ENCODE assay signal across 8 cellular contexts in genomic region chr15:80173022-80173759, GRCh38. TPM values are rescaled to one million over a fixed set of nuclear protein-coding genes. Genes with fewer than 3 reads are reported as not detected.
DNase-seq lines count a peak whose midpoint lies in the region; ATAC-seq and TF ChIP-seq lines count a peak whose summit lies in the region.

No MANE protein-coding gene starts in this region.

- peaks cover 0 to 6% (median 4%) of the 10 kb centered on the region in 3 donors for H3K4me1 ChIP-seq in esophagus squamous epithelium
- H3K4me1 ChIP-seq in neutrophil (ENCODE audit: control insufficient read depth in 1 of 2, insufficient read depth in 1 of 2, low read depth in 1 of 2, low read length in 1 of 2): peaks cover 0 to 3% of the 10 kb centered on the region in 2 experiments
- peaks cover 19 to 47% of the 10 kb centered on the region in 2 donors for H3K4me1 ChIP-seq in thoracic aorta (ENCODE audit: control insufficient read depth in 1 of 2, low read depth in 2 of 2)

- H3K36me3 ChIP-seq in esophagus squamous epithelium: peaks cover 0 to 66% (median 0%) of the 10 kb centered on the region in 3 donors
- H3K36me3 ChIP-seq in neutrophil: peaks cover 10% of the 10 kb centered on the region
- H3K36me3 ChIP-seq in thoracic aorta: peaks cover 5% of the 10 kb centered on the region

- ATAC-seq in HG02759 (IDR thresholded peaks at IDR 0.05; ENCODE audit: unreplicated experiment) (peak; percentile 55), thoracic aorta (ENCODE audit: insufficient number of reproducible peaks, low FRiP score, low read depth) (peak; percentile 1)

- intact Hi-C loops in esophagus squamous epithelium (cut with DNase I): no loop called here

- H3K27ac ChIP-seq in esophagus squamous epithelium (peak overlapping the region in 1 of 4 donors; percentile 75), neutrophil (no peak overlapping the region), thoracic aorta (peak overlapping the region; percentile 93 to 95)

- H3K9me3 ChIP-seq in esophagus squamous epithelium: no peaks in the 10 kb centered on the region
- no peaks in the 10 kb centered on the region for H3K9me3 ChIP-seq in neutrophil
- no peaks in the 10 kb centered on the region for H3K9me3 ChIP-seq in thoracic aorta

- TF ChIP-seq CTCF in esophagus squamous epithelium (IDR thresholded peaks at IDR 0.05) (peak; percentile 60 to 79 (median 70)), neutrophil (IDR thresholded peaks at IDR 0.05) (peak; percentile 76), thoracic aorta (IDR thresholded peaks at IDR 0.05) (peak; percentile 56)

- H3K4me3 ChIP-seq in esophagus squamous epithelium (no peak overlapping the region), neutrophil (ENCODE audit: low read depth in 1 of 2, low read length in 1 of 2) (no peak overlapping the region), thoracic aorta (no peak overlapping the region)

- TF ChIP-seq POLR2A in esophagus squamous epithelium (IDR thresholded peaks at IDR 0.05): no peak

- DNase-seq in DMS 273 (lab: John Stamatoyannopoulos, UW; ENCODE audit: unreplicated experiment): peak; percentile 75
- DNase-seq in DMS 273 treated with DMSO at 0.1 percent for 48 hours (lab: John Stamatoyannopoulos, UW): no peak
- DNase-seq in NCI-H748 treated with DMSO at 0.1 percent for 48 hours (lab: John Stamatoyannopoulos, UW): peak; percentile 15
- DNase-seq in activated CD8-positive, alpha-beta memory T cell treated with anti-CD3 and anti-CD28 coated beads, Interleukin-2, amount 50 U/mL, for 48 hours: peak; percentile 82
- DNase-seq in esophagus squamous epithelium (lab: John Stamatoyannopoulos, UW): no peak
- DNase-seq in thoracic aorta (ENCODE audit: low spot score): no peak

- no peaks in the 10 kb centered on the region for H3K27me3 ChIP-seq in esophagus squamous epithelium
- no peaks in the 10 kb centered on the region for H3K27me3 ChIP-seq in neutrophil
- no peaks in the 10 kb centered on the region for H3K27me3 ChIP-seq in thoracic aorta (replicated peaks; ENCODE audit: insufficient read depth)

- WGBS in esophagus squamous epithelium, 2 donors: 50 to 75% methylated on average over 7 of the region's 10 CpGs

RNA-seq across cellular contexts. Expression of gene FAH, which starts 20.4 kb away (rescaled TPM):
- 10 to 100 TPM in 3 of 4 donors, 1 to 10 TPM in 1; 10.0 to 28.3 (median 15.8) TPM for total RNA-seq in esophagus squamous epithelium
- total RNA-seq in thoracic aorta: 10 to 100 TPM; 16.1 to 21.9 TPM

Comparison
In these comparisons a context has a peak if more than half of its experiments do, and no peak if none do; other contexts are left out.
1. DNase-seq: peak in DMS 273 (single experiment), NCI-H748 treated with DMSO at 0.1 percent for 48 hours (single experiment) and activated CD8-positive, alpha-beta memory T cell treated with anti-CD3 and anti-CD28 coated beads, Interleukin-2, amount 50 U/mL, for 48 hours (single experiment); none in DMS 273 treated with DMSO at 0.1 percent for 48 hours (single experiment), esophagus squamous epithelium (single experiment) and thoracic aorta (single experiment).
2. Peak in every context shown above with its lines, with median percentiles within 50 percentile points of each other: CTCF ChIP-seq.